ENCODE assay signal across 1 cellular context in the genomic region with DNA sequence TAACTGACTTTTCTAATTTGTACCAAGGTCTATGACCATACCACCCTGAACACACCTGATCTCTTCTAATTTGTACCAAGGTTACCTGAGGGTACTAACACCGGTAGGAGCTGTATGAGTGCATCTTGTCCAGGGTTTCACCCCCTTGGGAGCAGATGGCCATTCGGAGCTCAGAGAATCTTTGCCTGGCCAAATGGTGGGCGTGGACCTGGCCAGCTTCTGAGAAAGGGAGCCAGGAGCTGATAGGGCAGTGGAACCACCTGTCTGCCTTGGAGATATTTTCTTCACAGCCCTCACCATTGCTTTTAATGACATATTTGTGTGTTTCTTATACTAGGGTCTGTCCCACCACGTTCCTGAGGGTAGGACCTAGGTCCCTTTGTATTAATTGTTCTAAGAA.
TF ChIP-seq lines count a peak whose summit lies in the region.

No MANE protein-coding gene starts in this region.

TF ChIP-seq in HepG2, 621 proteins besides CTCF, POLR2A, EP300 and RAD21 (continued from another document):
- TF ChIP-seq, protein P1, sequence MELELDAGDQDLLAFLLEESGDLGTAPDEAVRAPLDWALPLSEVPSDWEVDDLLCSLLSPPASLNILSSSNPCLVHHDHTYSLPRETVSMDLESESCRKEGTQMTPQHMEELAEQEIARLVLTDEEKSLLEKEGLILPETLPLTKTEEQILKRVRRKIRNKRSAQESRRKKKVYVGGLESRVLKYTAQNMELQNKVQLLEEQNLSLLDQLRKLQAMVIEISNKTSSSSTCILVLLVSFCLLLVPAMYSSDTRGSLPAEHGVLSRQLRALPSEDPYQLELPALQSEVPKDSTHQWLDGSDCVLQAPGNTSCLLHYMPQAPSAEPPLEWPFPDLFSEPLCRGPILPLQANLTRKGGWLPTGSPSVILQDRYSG (CRISPR knock-in tag; IDR thresholded peaks at IDR 0.05) = no peak
- no peak for TF ChIP-seq TGIF2 (CRISPR knock-in tag; IDR thresholded peaks at IDR 0.05)
- no peak for TF ChIP-seq HOXA9 (CRISPR knock-in tag; IDR thresholded peaks at IDR 0.05; ENCODE audit: borderline replicate concordance)
- no peak for TF ChIP-seq ZHX1 (CRISPR knock-in tag; IDR thresholded peaks at IDR 0.05; ENCODE audit: low read depth)
- TF ChIP-seq ZNF264 (CRISPR knock-in tag; IDR thresholded peaks at IDR 0.05) = no peak
- no peak for TF ChIP-seq SPEN (CRISPR knock-in tag; IDR thresholded peaks at IDR 0.05; ENCODE audit: low read depth)
- TF ChIP-seq MEIS1 (CRISPR knock-in tag; IDR thresholded peaks at IDR 0.05; ENCODE audit: borderline replicate concordance) = no peak
TF ChIP-seq in HepG2: peak in this region for 0.
